8 cellular contexts compared by ENCODE assay signal in genomic region chr2:69645026-69645425, GRCh38. TPM values are rescaled to one million over a fixed set of nuclear protein-coding genes. Genes with fewer than 3 reads are reported as not detected.
DNase-seq lines count a peak whose midpoint lies in the region; ATAC-seq, FAIRE-seq and TF ChIP-seq lines count a peak whose summit lies in the region.

No MANE protein-coding gene starts in this region.

- WGBS in transverse colon (ENCODE audit: low coverage in 1 of 2), 2 donors, result 13% methylated on average over 6 to 7 of the region's 7 CpGs

- H3K27ac ChIP-seq in KOPT-K1 (ENCODE audit: low read depth, low read length, poor library complexity, severe bottlenecking), result peak overlapping the region; percentile 99
- H3K27ac ChIP-seq in astrocyte (ENCODE audit: low read depth, low read length), result no peak overlapping the region
- H3K27ac ChIP-seq in lower lobe of right lung, result peak overlapping the region; percentile 97
- H3K27ac ChIP-seq in transverse colon, result peak overlapping the region; percentile 96 to 98 (median 98)

- H3K4me3 Mint-ChIP-seq in Caco-2 (ENCODE audit: unreplicated experiment) (peak overlapping the region; percentile 96), astrocyte (ENCODE audit: unreplicated experiment) (peak overlapping the region; percentile 88)

- no peaks in the 10 kb centered on the region for H3K27me3 Mint-ChIP-seq in Caco-2 (ENCODE audit: insufficient read depth, unreplicated experiment)
- H3K27me3 Mint-ChIP-seq in astrocyte (ENCODE audit: low read depth, unreplicated experiment), result no peaks in the 10 kb centered on the region

- H4K20me1 ChIP-seq in astrocyte (ENCODE audit: insufficient read depth, low read length), result peaks cover 24% of the 10 kb centered on the region

- H3K36me3 Mint-ChIP-seq in Caco-2 (ENCODE audit: insufficient read depth, unreplicated experiment) (peaks cover 11% of the 10 kb centered on the region), astrocyte (ENCODE audit: low read depth, unreplicated experiment) (peaks cover 3% of the 10 kb centered on the region)

- H3K4me3 ChIP-seq in Caco-2 (ENCODE audit: low read depth, low read length), result no peak overlapping the region
- H3K4me3 ChIP-seq in astrocyte (ENCODE audit: insufficient read depth, low read depth, low read length), result peak overlapping the region; percentile 92
- peak overlapping the region; percentile 93 for H3K4me3 ChIP-seq in lower lobe of right lung
- peak overlapping the region in 3 of 4 donors; percentile 92 to 98 (median 95) for H3K4me3 ChIP-seq in transverse colon

- peak overlapping the region; percentile 98 for H3K27ac Mint-ChIP-seq in Caco-2 (ENCODE audit: unreplicated experiment)
- peak overlapping the region; percentile 53 for H3K27ac Mint-ChIP-seq in astrocyte (ENCODE audit: unreplicated experiment)

- H3K9me3 ChIP-seq in Caco-2, result no peaks in the 10 kb centered on the region
- H3K9me3 ChIP-seq in KOPT-K1 (ENCODE audit: insufficient read depth, low read length, poor library complexity, severe bottlenecking), result no peaks in the 10 kb centered on the region
- no peaks in the 10 kb centered on the region for H3K9me3 ChIP-seq in astrocyte (ENCODE audit: insufficient read depth, low read depth, low read length)
- H3K9me3 ChIP-seq in lower lobe of right lung, result no peaks in the 10 kb centered on the region
- H3K9me3 ChIP-seq in transverse colon, result no peaks in the 10 kb centered on the region

- no peak for FAIRE-seq in astrocyte (lab: Jason Lieb, UNC)

- no TSS peak for BruUV-seq in Caco-2 (replicated peaks; lab: Mats Ljungman, UMichigan)

- peak overlapping the region; percentile 97 for H3K9ac ChIP-seq in astrocyte (ENCODE audit: low read length)

- TF ChIP-seq EP300 in transverse colon (IDR thresholded peaks at IDR 0.05; ENCODE audit: low read depth), result no peak

- H3K4me1 Mint-ChIP-seq in Caco-2 (ENCODE audit: low read depth, unreplicated experiment) (peaks cover 44% of the 10 kb centered on the region), astrocyte (ENCODE audit: low read depth, unreplicated experiment) (peaks cover 26% of the 10 kb centered on the region)

- TF ChIP-seq POLR2A in transverse colon (IDR thresholded peaks at IDR 0.05), result no peak

- H2AFZ ChIP-seq in astrocyte (ENCODE audit: low read depth, low read length), result peak overlapping the region; percentile 99

- H3K36me3 ChIP-seq in Caco-2 (ENCODE audit: control insufficient read depth, insufficient read depth, low read length) (no peaks in the 10 kb centered on the region), KOPT-K1 (ENCODE audit: insufficient read depth, low read length) (peaks cover 8% of the 10 kb centered on the region; the same call in 1 of the 2 replicates), astrocyte (ENCODE audit: insufficient read depth, low read length) (no peaks in the 10 kb centered on the region), lower lobe of right lung (no peaks in the 10 kb centered on the region), transverse colon (no peaks in the 10 kb centered on the region)

- in situ Hi-C loops in transverse colon (cut with MboI; ENCODE audit: low pct_ligation_motif_present in 1 of 4, low pct_unique_long_range_greater_than_20kb in 1 of 4, low sequenced_read_pairs in 3 of 4), result no loop called here

- TF ChIP-seq CTCF in Caco-2 (IDR thresholded peaks at IDR 0.05; ENCODE audit: insufficient read depth in 1 of 2, low read depth in 1 of 2, low read length in 1 of 2, severe bottlenecking in 1 of 2, unreplicated experiment in 1 of 2), result no peak
- no peak for TF ChIP-seq CTCF in astrocyte (IDR thresholded peaks at IDR 0.05; ENCODE audit: insufficient read depth, low read depth, low read length)
- no peak for TF ChIP-seq CTCF in lower lobe of right lung (IDR thresholded peaks at IDR 0.05)
- TF ChIP-seq CTCF in transverse colon (IDR thresholded peaks at IDR 0.05), result no peak

- H3K4me1 ChIP-seq in Caco-2 (peaks cover 12% of the 10 kb centered on the region; the same call in 1 of the 2 replicates), astrocyte (ENCODE audit: insufficient read depth, low read length) (peaks cover 29% of the 10 kb centered on the region), lower lobe of right lung (peaks cover 57% of the 10 kb centered on the region), transverse colon (peaks cover 4 to 41% (median 31%) of the 10 kb centered on the region in 4 donors)

- DNase-seq in Caco-2, result no peak
- DNase-seq in astrocyte (ENCODE audit: low read depth), result no peak
- no peak for DNase-seq in lower lobe of right lung
- DNase-seq in transverse colon, result no peak
- no peak for DNase-seq in NCI-H2196 treated with DMSO at 0.1 percent for 48 hours (lab: John Stamatoyannopoulos, UW; ENCODE audit: unreplicated experiment)

- H3K27me3 ChIP-seq in Caco-2 (replicated peaks; ENCODE audit: control insufficient read depth, insufficient read depth, low read length), result no peaks in the 10 kb centered on the region
- no peaks in the 10 kb centered on the region for H3K27me3 ChIP-seq in astrocyte (ENCODE audit: insufficient read depth, low read length)
- no peaks in the 10 kb centered on the region for H3K27me3 ChIP-seq in lower lobe of right lung (ENCODE audit: low read depth)
- no peaks in the 10 kb centered on the region for H3K27me3 ChIP-seq in transverse colon

- H3K79me2 ChIP-seq in astrocyte (ENCODE audit: insufficient read depth, low read length), result peaks cover 37% of the 10 kb centered on the region

- intact Hi-C loops in Caco-2 (cut with micrococcal nuclease; ENCODE audit: unreplicated experiment), result no loop called here
- intact Hi-C loops in lower lobe of right lung (cut with DNase I), result no loop called here
- intact Hi-C loops in transverse colon (cut with DNase I; ENCODE audit: low total_unique reads), result loop anchor here (10.0 kb wide), 1 partner anchor 210 kb away; the partner anchor contains the start of gene NFU1

- CTCF ChIA-PET in Caco-2 (lab: Charles Lee), result no interaction called here

- H3K4me2 ChIP-seq in astrocyte (ENCODE audit: low read length), result peak overlapping the region; percentile 99

- H3K9me3 Mint-ChIP-seq in Caco-2 (ENCODE audit: unreplicated experiment) (no peaks in the 10 kb centered on the region), astrocyte (ENCODE audit: unreplicated experiment) (peaks cover 4% of the 10 kb centered on the region)

- ATAC-seq in lower lobe of right lung, result no peak
- ATAC-seq in GM21723 (IDR thresholded peaks at IDR 0.05; ENCODE audit: unreplicated experiment), result no peak
- ATAC-seq in GM18867 (IDR thresholded peaks at IDR 0.05; ENCODE audit: unreplicated experiment), result no peak

- POLR2A ChIA-PET in Caco-2 (lab: Charles Lee), result interaction anchor here (0.6 kb wide), 1 partner anchor 144 kb away, joined by 4 read pairs; no protein-coding TSS in a partner anchor

RNA-seq across cellular contexts. Expression of gene AAK1, which starts 1.5 kb away (rescaled TPM):
- total RNA-seq in Caco-2 (2022) (39.7 and 50.8 TPM in 2 replicates), astrocyte (108 and 110 TPM in 2 replicates), lower lobe of right lung (73.3 TPM), transverse colon (100 to 1,000 TPM in 1 of 4 donors, 10 to 100 TPM in 3; 34.8 to 109 (median 70.2) TPM)
